Comparison of ENCODE assay signal across 18 cellular contexts in genomic region chr10:42950606-42951485, GRCh38.
DNase-seq lines count a peak whose midpoint lies in the region; ATAC-seq and TF ChIP-seq lines count a peak whose summit lies in the region.
"Had no signal": no experiment of that assay in that cellular context is flagged by ENCODE, and none has a peak within 500 bp of the region (broad histone marks: within the 10 kb centered on the region; RNA-seq: fewer than 3 reads in every experiment).

No MANE protein-coding gene starts in this region.

- no peak overlapping the region; a peak in 1 of 7 replicates for H3K27ac Mint-ChIP-seq in H9
- H3K27ac Mint-ChIP-seq: activated B cell treated with CpG ODN at 0.5 μM for 24 hours; activated T-helper 17 cell treated with anti-CD3 and anti-CD28 coated beads, Interleukin-2, amount 50 U/mL, for 72 hours had no signal

- H3K4me3 ChIP-seq in mammary epithelial cell (replicated peaks in 1 of 3; ENCODE audit: insufficient read depth in 1 of 3, low read depth in 2 of 3, low read length in 3 of 3) (no peak overlapping the region), sigmoid colon (no peak overlapping the region)
- H3K4me3 ChIP-seq: cardiac muscle cell had no signal

- H3K56ac ChIP-seq in H9 (ENCODE audit: insufficient read length, low read depth, low read length): no peak overlapping the region

- no peak for TF ChIP-seq EP300 in sigmoid colon (IDR thresholded peaks at IDR 0.05)

- no peaks in the 10 kb centered on the region for H3K79me1 ChIP-seq in H9 (ENCODE audit: insufficient read depth, low read depth, low read length, poor library complexity, severe bottlenecking)

- intact Hi-C loops in mammary epithelial cell (cut with micrococcal nuclease): no loop called here
- intact Hi-C loops in sigmoid colon (cut with DNase I): no loop called here

- H3K23me2 ChIP-seq in H9 (ENCODE audit: insufficient read length, low read depth, low read length, poor library complexity, severe bottlenecking): peaks cover 6% of the 10 kb centered on the region

- no TSS peak for BruUV-seq in mammary epithelial cell (replicated peaks; lab: Mats Ljungman, UMichigan)

- no peak overlapping the region for H3K27ac ChIP-seq in H9 (ENCODE audit: insufficient read length, low read depth, low read length)
- no peak overlapping the region for H3K27ac ChIP-seq in mammary epithelial cell (ENCODE audit: insufficient read depth, low read depth, low read length)
- no peak overlapping the region for H3K27ac ChIP-seq in sigmoid colon
- H3K27ac ChIP-seq: cardiac muscle cell had no signal

- no peak overlapping the region for H2BK15ac ChIP-seq in H9 (ENCODE audit: low read depth, low read length)

- H2BK5ac ChIP-seq in H9 (ENCODE audit: insufficient read length, low read length): no peak overlapping the region

- peaks cover 0 to 2% (median 0%) of the 10 kb centered on the region in 3 experiments; a peak in 2 of 7 replicates for H3K36me3 Mint-ChIP-seq in H9 (ENCODE audit: insufficient read depth in 1 of 3, low read depth in 3 of 3)

- DNase-seq in H9: peak; percentile 31
- DNase-seq in mammary epithelial cell: no peak
- DNase-seq in left lobe of liver (ENCODE audit: low spot score): peak; percentile 35
- DNase-seq in sigmoid colon: peak; percentile 52
- DNase-seq in hippocampal formation (lab: John Stamatoyannopoulos, UW): no peak
- DNase-seq in SK-N-DZ (ENCODE audit: low spot score): no peak
- DNase-seq: AML-193; effector CD4-positive, alpha-beta T cell; GOT3; midbrain; NCI-H1417 treated with DMSO at 0.1 percent for 48 hours; NCI-H2227 treated with DMSO at 0.1 percent for 48 hours; occipital lobe; stimulated activated CD4-positive, alpha-beta T cell treated with anti-CD3 and anti-CD28 coated beads, Interleukin-2, amount 100 ng/mL, for 24 hours had no signal

- H3K27me3 Mint-ChIP-seq in H9 (ENCODE audit: low read depth): peaks cover 15% of the 10 kb centered on the region

- TF ChIP-seq POLR2A in sigmoid colon (IDR thresholded peaks at IDR 0.05): no peak

- CTCF ChIA-PET in mammary epithelial cell (lab: Charles Lee; ENCODE audit: low non-redundant PET): no interaction called here

- H3K9ac ChIP-seq in H9 (ENCODE audit: extremely low read depth, insufficient read length, low read length) (no peak overlapping the region), mammary epithelial cell (ENCODE audit: insufficient read depth, low read length) (no peak overlapping the region)

- no peak overlapping the region for H4K5ac ChIP-seq in H9 (ENCODE audit: insufficient read length, low read depth, low read length)

- no peak overlapping the region for H3K4ac ChIP-seq in H9 (ENCODE audit: low read depth, low read length)

- no peak overlapping the region for H3K23ac ChIP-seq in H9 (ENCODE audit: insufficient read length, low read depth, low read length)

- H3K4me2 ChIP-seq in H9 (ENCODE audit: insufficient read depth, insufficient read length, low read length) (peak overlapping the region; percentile 44), mammary epithelial cell (ENCODE audit: insufficient read depth, low read depth, low read length) (no peak overlapping the region)

- no peak overlapping the region for H3T11ph ChIP-seq in H9 (ENCODE audit: low read length)

- no peak overlapping the region for H3K18ac ChIP-seq in H9 (ENCODE audit: insufficient read length, low read depth, low read length)

- no peak overlapping the region for H2BK120ac ChIP-seq in H9 (ENCODE audit: low read depth, low read length, poor library complexity, severe bottlenecking)

- H3K4me1 ChIP-seq in H9 (ENCODE audit: insufficient read depth, low read length) (peaks cover 4% of the 10 kb centered on the region; the same call in 1 of the 2 replicates), mammary epithelial cell (ENCODE audit: insufficient read depth, low read length) (peaks cover 5% of the 10 kb centered on the region), sigmoid colon (peaks cover 0 to 11% (median 7%) of the 10 kb centered on the region in 4 donors)

- no peak overlapping the region for H2BK20ac ChIP-seq in H9 (ENCODE audit: low read depth, low read length, poor library complexity, severe bottlenecking)

- no peak for ATAC-seq in left lobe of liver
- ATAC-seq in GM18511 (IDR thresholded peaks at IDR 0.05; ENCODE audit: unreplicated experiment): no peak
- ATAC-seq: activated T-helper 17 cell treated with anti-CD3 and anti-CD28 coated beads, Interleukin-2, amount 50 U/mL, for 72 hours had no signal

- H2BK12ac ChIP-seq in H9 (ENCODE audit: insufficient read length, low read depth, low read length): no peak overlapping the region

- TF ChIP-seq CTCF in H9 (conservative IDR thresholded peaks at IDR 0.05) (no peak), mammary epithelial cell (conservative IDR thresholded peaks at IDR 0.05 in 1 of 2, IDR thresholded peaks at IDR 0.05 in 1 of 2; ENCODE audit: extremely low read depth in 1 of 2, insufficient read depth in 1 of 2, low read depth in 1 of 2, low read length in 2 of 2) (no peak), sigmoid colon (IDR thresholded peaks at IDR 0.05) (no peak)

- no peaks in the 10 kb centered on the region for H3K79me2 ChIP-seq in H9 (ENCODE audit: insufficient read depth, low read length)
- H3K79me2 ChIP-seq in mammary epithelial cell (ENCODE audit: insufficient read depth, low read length): no peaks in the 10 kb centered on the region

- H3K36me3 ChIP-seq in mammary epithelial cell (ENCODE audit: insufficient read depth, low read length): no peaks in the 10 kb centered on the region
- no peaks in the 10 kb centered on the region for H3K36me3 ChIP-seq in sigmoid colon
- H3K36me3 ChIP-seq: cardiac muscle cell had no signal

- H3K14ac ChIP-seq in H9 (ENCODE audit: insufficient read depth, low read length): no peak overlapping the region

- no peak overlapping the region for H4K8ac ChIP-seq in H9 (replicated peaks; ENCODE audit: insufficient read length, low read depth, low read length)

- H3K9me3 Mint-ChIP-seq in H9: peaks cover 4 to 7% of the 10 kb centered on the region in 2 experiments; a peak in 4 of 5 replicates
- H3K9me3 Mint-ChIP-seq: activated T-helper 17 cell treated with anti-CD3 and anti-CD28 coated beads, Interleukin-2, amount 50 U/mL, for 72 hours had no signal

- H3K4me3 Mint-ChIP-seq in H9: peak overlapping the region in 1 of 2 experiments; percentile 24; a peak in 2 of 5 replicates
- H3K4me3 Mint-ChIP-seq: activated B cell treated with CpG ODN at 0.5 μM for 24 hours; activated T-helper 17 cell treated with anti-CD3 and anti-CD28 coated beads, Interleukin-2, amount 50 U/mL, for 72 hours had no signal

- in situ Hi-C loops in mammary epithelial cell (cut with MboI; ENCODE audit: low sequenced_read_pairs in 2 of 2): no loop called here

- H2AFZ ChIP-seq in H9 (ENCODE audit: low read length) (no peak overlapping the region), mammary epithelial cell (ENCODE audit: low read depth, low read length) (peak overlapping the region; percentile 37)

- H3K9me3 ChIP-seq in H9 (ENCODE audit: control insufficient read depth, low read depth, low read length) (no peaks in the 10 kb centered on the region), mammary epithelial cell (replicated peaks; ENCODE audit: insufficient read depth, low read length) (no peaks in the 10 kb centered on the region), sigmoid colon (no peaks in the 10 kb centered on the region)

- peaks cover 15 to 21% of the 10 kb centered on the region in 2 experiments for H3K4me1 Mint-ChIP-seq in H9
- H3K4me1 Mint-ChIP-seq: activated B cell treated with CpG ODN at 0.5 μM for 24 hours; activated T-helper 17 cell treated with anti-CD3 and anti-CD28 coated beads, Interleukin-2, amount 50 U/mL, for 72 hours had no signal

- no CpG with 5 or more reads among the region's 27 CpGs for WGBS in H9 (ENCODE audit: extremely low coverage, insufficient read length, low lambda C conversion rate)
- 44% methylated on average over 21 of the region's 27 CpGs for WGBS in mammary epithelial cell (ENCODE audit: low coverage, missing lambda C conversion rate)
- 42 to 60% methylated on average over 27 of the region's 27 CpGs for WGBS in sigmoid colon, 2 donors

- H2AK5ac ChIP-seq in H9 (ENCODE audit: insufficient read length, low read length): no peak overlapping the region

- no peaks in the 10 kb centered on the region for H3K27me3 ChIP-seq in H9 (ENCODE audit: insufficient read depth, low read length)
- no peaks in the 10 kb centered on the region for H3K27me3 ChIP-seq in mammary epithelial cell (ENCODE audit: insufficient read depth, low read length)
- peaks cover 0 to 32% (median 8%) of the 10 kb centered on the region in 3 donors for H3K27me3 ChIP-seq in sigmoid colon
- H3K27me3 ChIP-seq: cardiac muscle cell had no signal

- H4K20me1 ChIP-seq in H9 (ENCODE audit: control insufficient read depth, insufficient read depth, insufficient read length) (no peaks in the 10 kb centered on the region), mammary epithelial cell (ENCODE audit: insufficient read depth, low read length) (no peaks in the 10 kb centered on the region)

- no peak overlapping the region for H4K91ac ChIP-seq in H9 (ENCODE audit: insufficient read length, low read depth, low read length)

- dilution Hi-C loops in mammary epithelial cell (cut with HindIII; ENCODE audit: low sequenced_read_pairs): loop anchor here (5.0 to 10.0 kb wide), 2 partner anchors 76 to 146 kb away; no protein-coding TSS in a partner anchor

Comparison
In these comparisons a context has a peak if more than half of its experiments do, and no peak if none do; other contexts are left out.
1. DNase-seq: peak in H9 (single experiment), left lobe of liver (single experiment) and sigmoid colon (single experiment); none in mammary epithelial cell (single experiment), hippocampal formation (0 of 2) and SK-N-DZ (single experiment).